Comparison of ENCODE assay signal across 10 cellular contexts in genomic region chr13:91185294-91185863, GRCh38.
DNase-seq lines count a peak whose midpoint lies in the region; ATAC-seq, FAIRE-seq and TF ChIP-seq lines count a peak whose summit lies in the region.
"Had no signal": no experiment of that assay in that cellular context is flagged by ENCODE, and none has a peak within 500 bp of the region (broad histone marks: within the 10 kb centered on the region; RNA-seq: fewer than 3 reads in every experiment).

No MANE protein-coding gene starts in this region.

- H3K4me3 ChIP-seq in GM12878, result no peak overlapping the region
- no peak overlapping the region for H3K4me3 ChIP-seq in mesendoderm (ENCODE audit: low read length)

- TF ChIP-seq POLR2A in GM12878 (IDR thresholded peaks at IDR 0.05; ENCODE audit: low read depth, low read length), result no peak

- no peaks in the 10 kb centered on the region for H3K9me3 ChIP-seq in GM12878 (replicated peaks; ENCODE audit: control insufficient read depth, insufficient read depth, low read length)

- TF ChIP-seq RAD21 in GM12878 (IDR thresholded peaks at IDR 0.05; ENCODE audit: insufficient read depth, low read depth, low read length), result peak; percentile 51

- in situ Hi-C loops in GM12878 (cut with MboI), result no loop called here

- SMC1A ChIA-PET in GM12878 (lab: Charles Lee; ENCODE audit: uncharacterized antibody, unreplicated experiment), result interaction anchor here (0.6 to 2.6 kb wide), 3 partner anchors 30 to 108 kb away, joined by 3 to 13 read pairs (median 6); no protein-coding TSS in a partner anchor

- H3K36me3 Mint-ChIP-seq in activated CD4-positive, alpha-beta memory T cell treated with anti-CD3 and anti-CD28 coated beads, Interleukin-2, amount 10 ng/mL, durations not matched to agents 7 days and 5 days (ENCODE audit: low read depth), result no peaks in the 10 kb centered on the region

- no peak overlapping the region for H4K8ac ChIP-seq in mesendoderm (ENCODE audit: low read depth, low read length)

- RAD21 ChIA-PET in GM12878 (lab: Charles Lee; ENCODE audit: unreplicated experiment), result interaction anchor here (0.6 to 1.0 kb wide), 4 partner anchors 21 to 122 kb away, joined by 3 to 4 read pairs (median 3); no protein-coding TSS in a partner anchor

- no peak overlapping the region for H2BK15ac ChIP-seq in mesendoderm (replicated peaks; ENCODE audit: low read depth)

- no peak overlapping the region for H2BK5ac ChIP-seq in mesendoderm (ENCODE audit: low read length)

- H3K27ac Mint-ChIP-seq in activated CD4-positive, alpha-beta memory T cell treated with anti-CD3 and anti-CD28 coated beads, Interleukin-2, amount 10 ng/mL, durations not matched to agents 7 days and 5 days, result no peak overlapping the region

- no TSS peak for BruUV-seq in GM12878 (replicated peaks; lab: Mats Ljungman, UMichigan)

- H3K79me2 ChIP-seq in GM12878 (ENCODE audit: control insufficient read depth, insufficient read depth, low read length) (no peaks in the 10 kb centered on the region), mesendoderm (ENCODE audit: control insufficient read depth, insufficient read depth, low read length) (no peaks in the 10 kb centered on the region)

- DNase-seq in D721Med (ENCODE audit: insufficient read length, low spot score) (no peak), NCI-H2081 (lab: John Stamatoyannopoulos, UW) (peak; percentile 31 to 64), GM12878 (ENCODE audit: low read depth, low spot score) (no peak), mesendoderm (peak; percentile 16)
- DNase-seq in activated CD4-positive, alpha-beta memory T cell treated with anti-CD3 and anti-CD28 coated beads, Interleukin-2, amount 10 ng/mL, durations not matched to agents 7 days and 5 days, result no peak
- no peak for DNase-seq in activated CD4-positive, alpha-beta T cell treated with anti-CD3 and anti-CD28 coated beads for 4 hours
- DNase-seq: activated CD4-positive, CD25-positive, alpha-beta regulatory T cell had no signal

- no peaks in the 10 kb centered on the region for H3K27me3 Mint-ChIP-seq in activated CD4-positive, alpha-beta memory T cell treated with anti-CD3 and anti-CD28 coated beads, Interleukin-2, amount 10 ng/mL, durations not matched to agents 7 days and 5 days

- no peaks in the 10 kb centered on the region for H3K9me3 Mint-ChIP-seq in activated CD4-positive, alpha-beta memory T cell treated with anti-CD3 and anti-CD28 coated beads, Interleukin-2, amount 10 ng/mL, durations not matched to agents 7 days and 5 days

- H3K4me1 ChIP-seq in GM12878 (ENCODE audit: control insufficient read depth, insufficient read depth, low read length), result no peaks in the 10 kb centered on the region
- no peaks in the 10 kb centered on the region for H3K4me1 ChIP-seq in mesendoderm (ENCODE audit: control insufficient read depth, low read depth, low read length)

- H3K4ac ChIP-seq in mesendoderm (ENCODE audit: low read depth, low read length), result no peak overlapping the region

- no peaks in the 10 kb centered on the region for H3K27me3 ChIP-seq in GM12878 (replicated peaks in 1 of 2; ENCODE audit: control insufficient read depth in 2 of 2, insufficient read depth in 2 of 2, low read length in 1 of 2)
- no peaks in the 10 kb centered on the region for H3K27me3 ChIP-seq in mesendoderm (ENCODE audit: insufficient read depth, low read length, poor library complexity)

- no peak overlapping the region for H2BK120ac ChIP-seq in mesendoderm (ENCODE audit: low read depth, low read length)

- FAIRE-seq in D721Med (lab: Jason Lieb, UNC) (peak; percentile 81), GM12878 (lab: Jason Lieb, UNC) (no peak)

- H2AFZ ChIP-seq in GM12878 (ENCODE audit: control insufficient read depth, low read depth, low read length), result no peak overlapping the region

- H3K36me3 ChIP-seq in GM12878 (ENCODE audit: control insufficient read depth in 2 of 2, insufficient read depth in 2 of 2, low read length in 1 of 2) (no peaks in the 10 kb centered on the region), mesendoderm (ENCODE audit: control insufficient read depth, insufficient read depth, low read length) (no peaks in the 10 kb centered on the region)

- no peak overlapping the region for H3K9ac ChIP-seq in GM12878 (ENCODE audit: control insufficient read depth, insufficient read depth, low read length)
- H3K9ac ChIP-seq in mesendoderm (ENCODE audit: low read length), result no peak overlapping the region

- no peak for TF ChIP-seq EP300 in GM12878 (IDR thresholded peaks at IDR 0.05; ENCODE audit: borderline replicate concordance in 1 of 2, control insufficient read depth in 1 of 2, low read depth in 2 of 2, low read length in 2 of 2)

- H3K4me3 Mint-ChIP-seq in activated CD4-positive, alpha-beta memory T cell treated with anti-CD3 and anti-CD28 coated beads, Interleukin-2, amount 10 ng/mL, durations not matched to agents 7 days and 5 days, result no peak overlapping the region

- no peaks in the 10 kb centered on the region for H3K4me1 Mint-ChIP-seq in activated CD4-positive, alpha-beta memory T cell treated with anti-CD3 and anti-CD28 coated beads, Interleukin-2, amount 10 ng/mL, durations not matched to agents 7 days and 5 days

- CTCF ChIA-PET in GM12878 (lab: Yijun Ruan, JAX), result interaction anchor here (0.7 to 2.1 kb wide), 10 partner anchors 10 to 108 kb away, joined by 3 to 13 read pairs (median 4); no protein-coding TSS in a partner anchor
- CTCF ChIA-PET in activated CD4-positive, alpha-beta memory T cell treated with anti-CD3 and anti-CD28 coated beads, Interleukin-2, amount 10 ng/mL, durations not matched to agents 7 days and 5 days (lab: Charles Lee), result no interaction called here

- H2AK5ac ChIP-seq in mesendoderm (ENCODE audit: low read length), result no peak overlapping the region

- 2% methylated on average over 2 of the region's 2 CpGs for WGBS in GM12878 (ENCODE audit: insufficient coverage, insufficient replicate concordance, low lambda C conversion rate, missing lambda C conversion rate)
- whole genome bisulfite sequencing in mesendoderm (ENCODE audit: extremely low coverage, insufficient coverage, low lambda C conversion rate), result no CpG with 5 or more reads among the region's 2 CpGs

- POLR2A ChIA-PET in GM12878 (lab: Charles Lee), result no interaction called here
- POLR2A ChIA-PET in activated CD4-positive, alpha-beta memory T cell treated with anti-CD3 and anti-CD28 coated beads, Interleukin-2, amount 10 ng/mL, durations not matched to agents 7 days and 5 days (lab: Charles Lee), result no interaction called here

- H3K56ac ChIP-seq in mesendoderm (ENCODE audit: low read length), result no peak overlapping the region

- ATAC-seq in GM12878, result peak; percentile 44; the same call in 1 of the 3 replicates
- ATAC-seq in HG02973 (IDR thresholded peaks at IDR 0.05; ENCODE audit: unreplicated experiment), result no peak
- ATAC-seq in GM19463 (IDR thresholded peaks at IDR 0.05; ENCODE audit: unreplicated experiment), result no peak

- TF ChIP-seq CTCF in D721Med (IDR thresholded peaks at IDR 0.05; ENCODE audit: insufficient read depth, missing control alignments), result peak; percentile 70
- TF ChIP-seq CTCF in GM12878 (IDR thresholded peaks at IDR 0.05 in 2 of 3, conservative IDR thresholded peaks at IDR 0.05 in 1 of 3; ENCODE audit: control insufficient read depth in 2 of 3, extremely low read depth in 1 of 3, insufficient read depth in 1 of 3, low read depth in 3 of 3, low read length in 3 of 3), result no peak; a peak in 1 of 6 replicates

- no peak overlapping the region for H3K18ac ChIP-seq in mesendoderm (ENCODE audit: low read length)

- intact Hi-C loops in GM12878 (cut with micrococcal nuclease; ENCODE audit: unreplicated experiment), result no loop called here

- H3K79me1 ChIP-seq in mesendoderm (ENCODE audit: low read length), result no peaks in the 10 kb centered on the region

- no peak overlapping the region for H3K27ac ChIP-seq in GM12878 (ENCODE audit: control insufficient read depth, insufficient read depth)
- no peak overlapping the region for H3K27ac ChIP-seq in mesendoderm (ENCODE audit: low read depth, low read length)
- H3K27ac ChIP-seq: HL-60 had no signal

- no peak overlapping the region for H4K5ac ChIP-seq in mesendoderm (ENCODE audit: low read length)

- H3K23ac ChIP-seq in mesendoderm (ENCODE audit: low read length), result no peak overlapping the region

- H4K20me1 ChIP-seq in GM12878 (ENCODE audit: control insufficient read depth, insufficient read depth), result no peaks in the 10 kb centered on the region

- H3K4me2 ChIP-seq in GM12878 (ENCODE audit: control insufficient read depth, insufficient read depth) (no peak overlapping the region), mesendoderm (ENCODE audit: low read length) (no peak overlapping the region)

TF ChIP-seq in GM12878, 131 proteins besides CTCF, POLR2A, EP300 and RAD21 (continues in another document):
- no peak for TF ChIP-seq CBX3 (IDR thresholded peaks at IDR 0.05; ENCODE audit: borderline replicate concordance, low read depth)
- no peak for TF ChIP-seq WRNIP1 (IDR thresholded peaks at IDR 0.05; ENCODE audit: borderline replicate concordance, low read depth, low read length)
- no peak for TF ChIP-seq PAX5 (IDR thresholded peaks at IDR 0.05; ENCODE audit: borderline replicate concordance, low read depth, low read length)
- no peak for TF ChIP-seq MYC (IDR thresholded peaks at IDR 0.05; ENCODE audit: insufficient read depth, insufficient read length, insufficient replicate concordance, low read length, severe bottlenecking)
- TF ChIP-seq SRF (IDR thresholded peaks at IDR 0.05; ENCODE audit: low read depth in 2 of 2, low read length in 2 of 2), result no peak

Comparison
In these comparisons a context has a peak if more than half of its experiments do, and no peak if none do; other contexts are left out.
1. DNase-seq: peak in NCI-H2081 (2 of 2) and mesendoderm (single experiment); none in D721Med (single experiment), GM12878 (single experiment), activated CD4-positive, alpha-beta memory T cell treated with anti-CD3 and anti-CD28 coated beads, Interleukin-2, amount 10 ng/mL, durations not matched to agents 7 days and 5 days (single experiment) and activated CD4-positive, alpha-beta T cell treated with anti-CD3 and anti-CD28 coated beads for 4 hours (0 of 2).